Comparison of ENCODE assay signal across 8 cellular contexts in the genomic region with DNA sequence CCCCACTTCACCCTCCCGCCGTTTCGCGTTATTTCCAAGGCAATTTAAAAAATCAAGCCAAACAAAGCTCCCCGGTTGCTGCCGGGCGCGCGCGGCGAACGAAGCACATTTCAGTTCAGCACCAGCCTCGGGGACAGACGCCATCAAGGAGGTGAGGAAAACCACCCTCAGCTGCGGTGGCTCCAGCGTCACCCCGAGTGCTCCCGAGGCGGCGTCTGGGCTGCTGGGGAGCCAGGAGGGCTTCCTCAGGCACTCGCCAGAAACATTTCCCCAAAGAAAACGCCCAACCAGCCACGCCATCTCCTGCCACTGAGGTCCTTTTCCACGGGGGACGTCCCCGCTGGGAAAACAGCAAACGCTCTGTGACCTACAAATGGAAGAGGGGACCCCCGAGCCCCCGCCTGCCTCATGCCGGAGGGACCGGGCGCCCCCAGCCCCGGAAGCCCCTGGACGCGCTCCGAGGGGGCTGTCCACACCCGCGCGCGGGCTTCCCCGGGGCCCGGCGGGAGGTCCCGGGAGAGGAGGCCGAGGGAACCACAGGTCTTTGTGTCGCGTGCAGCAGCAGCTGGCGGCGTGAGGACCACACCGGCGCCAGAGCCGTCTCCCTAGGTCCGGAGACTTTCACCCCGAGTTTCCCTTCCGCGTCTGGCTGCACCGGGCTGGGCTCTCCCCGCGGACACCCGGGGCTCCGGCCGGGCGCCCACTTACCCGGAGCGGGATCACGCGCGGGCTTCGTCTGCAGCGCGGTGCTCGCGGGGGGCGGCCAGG. TPM values are rescaled to one million over a fixed set of nuclear protein-coding genes. Genes with fewer than 3 reads are reported as not detected.
DNase-seq lines count a peak whose midpoint lies in the region; ATAC-seq and TF ChIP-seq lines count a peak whose summit lies in the region.

No MANE protein-coding gene starts in this region.

- H3K36me3 Mint-ChIP-seq in activated T-cell treated with anti-CD3 and anti-CD28 coated beads, Interleukin-2, amount 50 U/mL, for 4 hours (ENCODE audit: insufficient read depth), result no peaks in the 10 kb centered on the region
- H3K36me3 Mint-ChIP-seq in natural killer cell, result no peaks in the 10 kb centered on the region

- H3K9me3 ChIP-seq in esophagus muscularis mucosa (peaks cover 0 to 2% (median 0%) of the 10 kb centered on the region in 4 donors), thoracic aorta (no peaks in the 10 kb centered on the region)

- H3K4me1 ChIP-seq in esophagus muscularis mucosa, result peaks cover 23 to 33% (median 30%) of the 10 kb centered on the region in 4 donors
- H3K4me1 ChIP-seq in thoracic aorta (ENCODE audit: control insufficient read depth in 1 of 2, low read depth in 2 of 2), result peaks cover 13 to 25% of the 10 kb centered on the region in 2 donors

- H3K27me3 ChIP-seq in esophagus muscularis mucosa (peaks cover 4 to 90% (median 34%) of the 10 kb centered on the region in 4 donors), thoracic aorta (replicated peaks; ENCODE audit: insufficient read depth) (peaks cover 10% of the 10 kb centered on the region)

- peak overlapping the region; percentile 59 to 62 for H3K27ac Mint-ChIP-seq in natural killer cell

- H3K36me3 ChIP-seq in esophagus muscularis mucosa (no peaks in the 10 kb centered on the region), thoracic aorta (no peaks in the 10 kb centered on the region)

- no peak for TF ChIP-seq EP300 in esophagus muscularis mucosa (IDR thresholded peaks at IDR 0.05)

- no peak for TF ChIP-seq POLR2A in esophagus muscularis mucosa (IDR thresholded peaks at IDR 0.05; ENCODE audit: low read depth)

- TF ChIP-seq CTCF in esophagus muscularis mucosa (IDR thresholded peaks at IDR 0.05), result no peak
- no peak for TF ChIP-seq CTCF in natural killer cell (IDR thresholded peaks at IDR 0.05)
- TF ChIP-seq CTCF in thoracic aorta (IDR thresholded peaks at IDR 0.05), result no peak

- H3K9me3 Mint-ChIP-seq in activated T-cell treated with anti-CD3 and anti-CD28 coated beads, Interleukin-2, amount 50 U/mL, for 4 hours, result peaks cover 7% of the 10 kb centered on the region
- H3K9me3 Mint-ChIP-seq in natural killer cell, result no peaks in the 10 kb centered on the region

- H3K4me1 Mint-ChIP-seq in activated T-cell treated with anti-CD3 and anti-CD28 coated beads, Interleukin-2, amount 50 U/mL, for 4 hours (ENCODE audit: low read depth), result peaks cover 15% of the 10 kb centered on the region
- peaks cover 16 to 19% of the 10 kb centered on the region in 2 donors for H3K4me1 Mint-ChIP-seq in natural killer cell

- H3K27ac ChIP-seq in esophagus muscularis mucosa (replicated peaks in 1 of 4), result no peak overlapping the region
- H3K27ac ChIP-seq in thoracic aorta, result no peak overlapping the region

- WGBS in esophagus muscularis mucosa, result under 1% methylated on average over 31 of the region's 74 CpGs

- peaks cover 53% of the 10 kb centered on the region for H3K27me3 Mint-ChIP-seq in activated T-cell treated with anti-CD3 and anti-CD28 coated beads, Interleukin-2, amount 50 U/mL, for 4 hours (ENCODE audit: low read depth)
- peaks cover 51 to 54% of the 10 kb centered on the region in 2 donors for H3K27me3 Mint-ChIP-seq in natural killer cell (ENCODE audit: low read depth in 2 of 2)

- DNase-seq in DMS79 treated with DMSO at 0.1 percent for 48 hours (lab: John Stamatoyannopoulos, UW), result peak; percentile 43
- peak; percentile 8 for DNase-seq in HCEC 1CT
- peak; percentile 65 for DNase-seq in NCI-H748 (lab: John Stamatoyannopoulos, UW; ENCODE audit: unreplicated experiment)
- DNase-seq in activated T-cell treated with anti-CD3 and anti-CD28 coated beads, Interleukin-2, amount 50 U/mL, for 4 hours, result peak; percentile 38
- peak; percentile 89 for DNase-seq in esophagus muscularis mucosa (ENCODE audit: extremely low spot score)
- DNase-seq in natural killer cell, result peak; percentile 55
- DNase-seq in thoracic aorta (ENCODE audit: low spot score), result no peak
- no peak for DNase-seq in NCI-H187 treated with DMSO at 0.1 percent for 48 hours (lab: John Stamatoyannopoulos, UW)

- peak; percentile 80 to 81 for ATAC-seq in activated T-cell treated with anti-CD3 and anti-CD28 coated beads, Interleukin-2, amount 50 U/mL, for 4 hours
- ATAC-seq in natural killer cell, result peak; percentile 74 to 84 (median 84)
- ATAC-seq in thoracic aorta (ENCODE audit: insufficient number of reproducible peaks, low FRiP score, low read depth), result no peak

- intact Hi-C loops in esophagus muscularis mucosa (cut with DNase I) (no loop called here), natural killer cell (cut with micrococcal nuclease) (no loop called here)

- H3K4me3 ChIP-seq in esophagus muscularis mucosa (peak overlapping the region; percentile 56 to 68 (median 57)), thoracic aorta (peak overlapping the region; percentile 64)

- H3K4me3 Mint-ChIP-seq in activated T-cell treated with anti-CD3 and anti-CD28 coated beads, Interleukin-2, amount 50 U/mL, for 4 hours, result peak overlapping the region; percentile 81
- H3K4me3 Mint-ChIP-seq in natural killer cell, result peak overlapping the region; percentile 83

RNA-seq across cellular contexts. Expression of a gene that starts 0.4 kb away (rescaled TPM):
- total RNA-seq in activated T-cell treated with anti-CD3 and anti-CD28 coated beads, Interleukin-2, amount 50 U/mL, for 4 hours, result 1 to 10 TPM in 1 of 3 donors, under 1 TPM in 2; 0.26 to 1.4 (median 0.58) TPM
- 1 to 10 TPM in 1 of 4 donors, under 1 TPM in 3; 0.42 to 1.5 (median 0.76) TPM for total RNA-seq in esophagus muscularis mucosa
- total RNA-seq in natural killer cell, result under 1 TPM in 2 of 3 donors, not detected in 1; 0.07 to 0.12 TPM
- under 1 TPM in 1 of 2 donors, not detected in 1; 0.28 TPM for total RNA-seq in thoracic aorta

Comparison
In these comparisons a context has a peak if more than half of its experiments do, and no peak if none do; other contexts are left out.
1. DNase-seq: peak in DMS79 treated with DMSO at 0.1 percent for 48 hours (single experiment), HCEC 1CT (single experiment), NCI-H748 (single experiment), activated T-cell treated with anti-CD3 and anti-CD28 coated beads, Interleukin-2, amount 50 U/mL, for 4 hours (single experiment), esophagus muscularis mucosa (single experiment) and natural killer cell (single experiment); none in thoracic aorta (single experiment) and NCI-H187 treated with DMSO at 0.1 percent for 48 hours (single experiment).